In the genomic region with DNA sequence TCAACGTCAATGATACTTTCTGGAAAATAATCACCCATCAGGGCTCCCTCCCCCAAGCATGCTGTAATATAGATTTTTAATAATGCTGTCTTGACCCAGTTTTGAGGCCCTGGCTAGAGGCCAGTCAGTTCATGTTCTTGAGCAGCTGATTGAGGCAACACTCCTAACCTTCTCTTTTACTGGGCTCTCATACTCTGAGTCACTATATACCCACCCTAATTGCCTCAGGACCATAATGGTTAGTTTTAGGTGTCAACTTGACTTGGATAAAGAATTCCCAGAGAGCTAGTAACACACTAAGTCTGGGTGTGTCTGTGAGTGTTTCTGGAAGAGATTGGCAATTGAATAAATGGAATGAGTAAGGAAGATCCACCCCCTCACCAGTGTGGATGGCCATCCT, we compare ENCODE assay signal across 1 cellular context.
TF ChIP-seq lines count a peak whose summit lies in the region.

No MANE protein-coding gene starts in this region.

TF ChIP-seq in IMR-90, 13 proteins besides CTCF, POLR2A, EP300 and RAD21 (continued from another document):
- TF ChIP-seq, protein P1, sequence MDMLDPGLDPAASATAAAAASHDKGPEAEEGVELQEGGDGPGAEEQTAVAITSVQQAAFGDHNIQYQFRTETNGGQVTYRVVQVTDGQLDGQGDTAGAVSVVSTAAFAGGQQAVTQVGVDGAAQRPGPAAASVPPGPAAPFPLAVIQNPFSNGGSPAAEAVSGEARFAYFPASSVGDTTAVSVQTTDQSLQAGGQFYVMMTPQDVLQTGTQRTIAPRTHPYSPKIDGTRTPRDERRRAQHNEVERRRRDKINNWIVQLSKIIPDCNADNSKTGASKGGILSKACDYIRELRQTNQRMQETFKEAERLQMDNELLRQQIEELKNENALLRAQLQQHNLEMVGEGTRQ (IDR thresholded peaks at IDR 0.05; ENCODE audit: low read depth, low read length) = no peak
- TF ChIP-seq SMC3 (IDR thresholded peaks at IDR 0.05; ENCODE audit: low read depth, low read length) = no peak
- TF ChIP-seq FOS (IDR thresholded peaks at IDR 0.05; ENCODE audit: low read depth, low read length) = no peak
